ENCODE assay signal across 24 cellular contexts in genomic region chr11:412641-413119, GRCh38. TPM values are rescaled to one million over a fixed set of nuclear protein-coding genes. Genes with fewer than 3 reads are reported as not detected.
DNase-seq lines count a peak whose midpoint lies in the region; ATAC-seq lines count a peak whose summit lies in the region.
"Had no signal": no experiment of that assay in that cellular context is flagged by ENCODE, and none has a peak within 500 bp of the region (broad histone marks: within the 10 kb centered on the region; RNA-seq: fewer than 3 reads in every experiment).

No MANE protein-coding gene starts in this region.

- H3K36me3 Mint-ChIP-seq in activated CD4-positive, alpha-beta T cell treated with anti-CD3 and anti-CD28 coated beads, Interleukin-2, amount 10 ng/mL, durations not matched to agents 7 days and 5 days (ENCODE audit: low read depth), result peaks cover 8% of the 10 kb centered on the region
- peaks cover 0 to 9% of the 10 kb centered on the region in 2 donors for H3K36me3 Mint-ChIP-seq in CD4-positive, alpha-beta memory T cell
- H3K36me3 Mint-ChIP-seq in activated CD8-positive, alpha-beta T cell treated with anti-CD3 and anti-CD28 coated beads, Interleukin-2, amount 10 ng/mL, durations not matched to agents 7 days and 5 days (ENCODE audit: low read depth), result peaks cover 8% of the 10 kb centered on the region
- peaks cover 0 to 11% (median 0%) of the 10 kb centered on the region in 5 donors for H3K36me3 Mint-ChIP-seq in naive thymus-derived CD4-positive, alpha-beta T cell
- H3K36me3 Mint-ChIP-seq: brain had no signal

- H3K27me3 ChIP-seq in CD4-positive, alpha-beta memory T cell (ENCODE audit: insufficient read depth, low read length), result no peaks in the 10 kb centered on the region
- H3K27me3 ChIP-seq in naive thymus-derived CD4-positive, alpha-beta T cell (ENCODE audit: control insufficient read depth in 2 of 2, insufficient read depth in 2 of 2, low read length in 2 of 2), result no peaks in the 10 kb centered on the region
- H3K27me3 ChIP-seq: colonic mucosa, MG63, right lobe of liver had no signal

- no peak for DNase-seq in activated CD4-positive, alpha-beta T cell treated with anti-CD3 and anti-CD28 coated beads, Interleukin-2, amount 10 ng/mL, durations not matched to agents 7 days and 5 days
- no peak for DNase-seq in activated CD4-positive, alpha-beta T cell treated with anti-CD3 and anti-CD28 coated beads, Interleukin-2, amount 50 U/mL, for 4 hours
- peak in 1 of 5 donors; percentile 28 for DNase-seq in CD4-positive, alpha-beta memory T cell
- DNase-seq in activated CD8-positive, alpha-beta T cell treated with anti-CD3 and anti-CD28 coated beads, Interleukin-2, amount 10 ng/mL, durations not matched to agents 7 days and 5 days, result no peak
- DNase-seq in naive thymus-derived CD4-positive, alpha-beta T cell, result peak in 2 of 9 donors; percentile 10 to 20
- no peak for DNase-seq in stimulated activated CD4-positive, alpha-beta T cell treated with anti-CD3 and anti-CD28 coated beads, Interleukin-15, amount 100 ng/mL, for 24 hours
- no peak for DNase-seq in HPDE6-E6E7 (ENCODE audit: extremely low spot score)
- DNase-seq: activated T-cell treated with anti-CD3 and anti-CD28 coated beads, Interleukin-2, amount 50 U/mL, for 48 hours; colonic mucosa; DMS 273 treated with DMSO at 0.1 percent for 48 hours; glutamatergic neuron; MG63; NCI-H146; NCI-H2171 treated with DMSO at 0.1 percent for 48 hours; NCI-H774; nucleus accumbens had no signal

- H3K9me3 ChIP-seq in CD4-positive, alpha-beta memory T cell (ENCODE audit: control insufficient read depth in 1 of 2, low read length in 2 of 2), result no peaks in the 10 kb centered on the region
- no peaks in the 10 kb centered on the region for H3K9me3 ChIP-seq in naive thymus-derived CD4-positive, alpha-beta T cell (ENCODE audit: control insufficient read depth in 2 of 3, low read length in 3 of 3)
- H3K9me3 ChIP-seq: colonic mucosa, MG63, right lobe of liver, suprapubic skin had no signal

- H3K36me3 ChIP-seq in CD4-positive, alpha-beta memory T cell (ENCODE audit: insufficient read depth, low read length), result peaks cover 11% of the 10 kb centered on the region
- H3K36me3 ChIP-seq in naive thymus-derived CD4-positive, alpha-beta T cell (ENCODE audit: control insufficient read depth in 2 of 3, insufficient read depth in 3 of 3, low read length in 3 of 3), result peaks cover 0 to 21% (median 0%) of the 10 kb centered on the region in 3 experiments
- H3K36me3 ChIP-seq: colonic mucosa, MG63, right lobe of liver, suprapubic skin had no signal

- intact Hi-C loops in CD4-positive, alpha-beta memory T cell (cut with micrococcal nuclease), result no loop called here
- intact Hi-C loops in naive thymus-derived CD4-positive, alpha-beta T cell (cut with micrococcal nuclease), result loop anchor here in 1 of 2 donors (10.0 kb wide), 2 partner anchors 282 to 382 kb away; partner anchors contain the start of genes CEND1, DEAF1, SLC25A22 and TMEM80

- peak overlapping the region; percentile 95 for H3K4me3 Mint-ChIP-seq in activated CD4-positive, alpha-beta T cell treated with anti-CD3 and anti-CD28 coated beads, Interleukin-2, amount 10 ng/mL, durations not matched to agents 7 days and 5 days
- H3K4me3 Mint-ChIP-seq in CD4-positive, alpha-beta memory T cell, result peak overlapping the region; percentile 74 to 100 (median 84)
- H3K4me3 Mint-ChIP-seq in activated CD8-positive, alpha-beta T cell treated with anti-CD3 and anti-CD28 coated beads, Interleukin-2, amount 10 ng/mL, durations not matched to agents 7 days and 5 days, result peak overlapping the region; percentile 77
- peak overlapping the region; percentile 82 to 100 (median 95) for H3K4me3 Mint-ChIP-seq in naive thymus-derived CD4-positive, alpha-beta T cell
- H3K4me3 Mint-ChIP-seq: brain had no signal

- peak overlapping the region; percentile 30 for H3K27ac ChIP-seq in CD4-positive, alpha-beta memory T cell (ENCODE audit: low read depth, low read length)
- peak overlapping the region; percentile 61 for H3K27ac ChIP-seq in naive thymus-derived CD4-positive, alpha-beta T cell (ENCODE audit: low read depth, low read length)
- H3K27ac ChIP-seq: colonic mucosa, right lobe of liver, suprapubic skin, VCaP had no signal

- CTCF ChIA-PET in activated CD4-positive, alpha-beta T cell treated with anti-CD3 and anti-CD28 coated beads, Interleukin-2, amount 10 ng/mL, durations not matched to agents 7 days and 5 days (lab: Charles Lee), result interaction anchor here (0.9 to 2.1 kb wide), 4 partner anchors 16 to 106 kb away, joined by 3 to 5 read pairs (median 4); no protein-coding TSS in a partner anchor
- CTCF ChIA-PET in CD4-positive, alpha-beta memory T cell (lab: Charles Lee; ENCODE audit: partially characterized antibody), result interaction anchor here (0.6 to 9.3 kb wide), 2 partner anchors 38 to 57 kb away, joined by 3 to 103 read pairs; partner anchors contain the start of gene PTDSS2
- CTCF ChIA-PET in activated CD8-positive, alpha-beta T cell treated with anti-CD3 and anti-CD28 coated beads, Interleukin-2, amount 10 ng/mL, durations not matched to agents 7 days and 5 days (lab: Charles Lee), result interaction anchor here (1.5 to 5.4 kb wide), 2 partner anchors 36 to 107 kb away, joined by 4 to 60 read pairs; partner anchors contain the start of gene PTDSS2
- CTCF ChIA-PET in naive thymus-derived CD4-positive, alpha-beta T cell (lab: Charles Lee), result interaction anchor here (0.9 to 1.3 kb wide), 2 partner anchors 36 to 184 kb away, joined by 3 read pairs; no protein-coding TSS in a partner anchor

- no peaks in the 10 kb centered on the region for H3K9me3 Mint-ChIP-seq in activated CD4-positive, alpha-beta T cell treated with anti-CD3 and anti-CD28 coated beads, Interleukin-2, amount 10 ng/mL, durations not matched to agents 7 days and 5 days
- no peaks in the 10 kb centered on the region for H3K9me3 Mint-ChIP-seq in CD4-positive, alpha-beta memory T cell
- H3K9me3 Mint-ChIP-seq in activated CD8-positive, alpha-beta T cell treated with anti-CD3 and anti-CD28 coated beads, Interleukin-2, amount 10 ng/mL, durations not matched to agents 7 days and 5 days (ENCODE audit: insufficient read depth), result no peaks in the 10 kb centered on the region
- H3K9me3 Mint-ChIP-seq in naive thymus-derived CD4-positive, alpha-beta T cell, result peaks cover 0 to 2% (median 0%) of the 10 kb centered on the region in 11 donors
- H3K9me3 Mint-ChIP-seq: brain had no signal

- peak overlapping the region in 1 of 2 donors; percentile 76 for H3K4me3 ChIP-seq in CD4-positive, alpha-beta memory T cell (ENCODE audit: low read length in 2 of 2)
- H3K4me3 ChIP-seq in naive thymus-derived CD4-positive, alpha-beta T cell (ENCODE audit: low read length), result peak overlapping the region; percentile 92
- H3K4me3 ChIP-seq: colonic mucosa, MG63, right lobe of liver, suprapubic skin had no signal

- no peak overlapping the region for H3K27ac Mint-ChIP-seq in activated CD4-positive, alpha-beta T cell treated with anti-CD3 and anti-CD28 coated beads, Interleukin-2, amount 10 ng/mL, durations not matched to agents 7 days and 5 days
- H3K27ac Mint-ChIP-seq in CD4-positive, alpha-beta memory T cell, result peak overlapping the region in 3 of 7 donors; percentile 30 to 83 (median 77)
- H3K27ac Mint-ChIP-seq in activated CD8-positive, alpha-beta T cell treated with anti-CD3 and anti-CD28 coated beads, Interleukin-2, amount 10 ng/mL, durations not matched to agents 7 days and 5 days, result no peak overlapping the region
- peak overlapping the region in 3 of 9 donors; percentile 79 to 88 (median 85) for H3K27ac Mint-ChIP-seq in naive thymus-derived CD4-positive, alpha-beta T cell
- H3K27ac Mint-ChIP-seq: brain had no signal

- POLR2A ChIA-PET in activated CD4-positive, alpha-beta T cell treated with anti-CD3 and anti-CD28 coated beads, Interleukin-2, amount 10 ng/mL, durations not matched to agents 7 days and 5 days (lab: Charles Lee), result no interaction called here
- POLR2A ChIA-PET in CD4-positive, alpha-beta memory T cell (lab: Charles Lee; ENCODE audit: partially characterized antibody), result interaction anchor here (0.6 to 16.3 kb wide), 8 partner anchors 6 to 145 kb away, joined by 3 to 539 read pairs (median 4); partner anchors contain the start of genes ANO9, IFITM1 and PTDSS2
- POLR2A ChIA-PET in activated CD8-positive, alpha-beta T cell treated with anti-CD3 and anti-CD28 coated beads, Interleukin-2, amount 10 ng/mL, durations not matched to agents 7 days and 5 days (lab: Charles Lee), result no interaction called here
- POLR2A ChIA-PET in naive thymus-derived CD4-positive, alpha-beta T cell (lab: Charles Lee), result interaction anchor here (0.6 to 5.2 kb wide), 4 partner anchors 27 to 391 kb away, joined by 3 to 93 read pairs (median 3); partner anchors contain the start of gene PTDSS2

- peaks cover 30% of the 10 kb centered on the region for H3K4me1 Mint-ChIP-seq in activated CD4-positive, alpha-beta T cell treated with anti-CD3 and anti-CD28 coated beads, Interleukin-2, amount 10 ng/mL, durations not matched to agents 7 days and 5 days
- peaks cover 4 to 44% (median 25%) of the 10 kb centered on the region in 4 donors for H3K4me1 Mint-ChIP-seq in CD4-positive, alpha-beta memory T cell
- H3K4me1 Mint-ChIP-seq in activated CD8-positive, alpha-beta T cell treated with anti-CD3 and anti-CD28 coated beads, Interleukin-2, amount 10 ng/mL, durations not matched to agents 7 days and 5 days (ENCODE audit: low read depth), result peaks cover 31% of the 10 kb centered on the region
- peaks cover 14 to 33% (median 26%) of the 10 kb centered on the region in 7 donors for H3K4me1 Mint-ChIP-seq in naive thymus-derived CD4-positive, alpha-beta T cell
- H3K4me1 Mint-ChIP-seq: brain had no signal

- no peaks in the 10 kb centered on the region for H3K27me3 Mint-ChIP-seq in activated CD4-positive, alpha-beta T cell treated with anti-CD3 and anti-CD28 coated beads, Interleukin-2, amount 10 ng/mL, durations not matched to agents 7 days and 5 days
- no peaks in the 10 kb centered on the region for H3K27me3 Mint-ChIP-seq in CD4-positive, alpha-beta memory T cell
- no peaks in the 10 kb centered on the region for H3K27me3 Mint-ChIP-seq in activated CD8-positive, alpha-beta T cell treated with anti-CD3 and anti-CD28 coated beads, Interleukin-2, amount 10 ng/mL, durations not matched to agents 7 days and 5 days (ENCODE audit: low read depth)
- H3K27me3 Mint-ChIP-seq in naive thymus-derived CD4-positive, alpha-beta T cell, result no peaks in the 10 kb centered on the region

- peaks cover 36% of the 10 kb centered on the region for H3K4me1 ChIP-seq in CD4-positive, alpha-beta memory T cell (ENCODE audit: insufficient read depth, low read length)
- H3K4me1 ChIP-seq in naive thymus-derived CD4-positive, alpha-beta T cell (ENCODE audit: control insufficient read depth in 2 of 2, insufficient read depth in 2 of 2, low read length in 2 of 2), result peaks cover 16 to 21% of the 10 kb centered on the region in 2 donors

- no peak for ATAC-seq in activated CD8-positive, alpha-beta T cell treated with anti-CD3 and anti-CD28 coated beads, Interleukin-2, amount 10 ng/mL, durations not matched to agents 7 days and 5 days
- no peak for ATAC-seq in naive thymus-derived CD4-positive, alpha-beta T cell
- ATAC-seq in HG03097 (IDR thresholded peaks at IDR 0.05; ENCODE audit: low FRiP score, unreplicated experiment), result no peak
- ATAC-seq: left lobe of liver, right lobe of liver had no signal

RNA-seq across cellular contexts. Expression of gene SIGIRR, which starts 2.1 kb away (rescaled TPM):
- total RNA-seq in activated CD4-positive, alpha-beta T cell treated with anti-CD3 and anti-CD28 coated beads, Interleukin-2, amount 10 ng/mL, durations not matched to agents 7 days and 5 days, result 100 to 1,000 TPM; 226 to 255 TPM
- 100 to 1,000 TPM; 437 to 440 TPM for total RNA-seq in CD4-positive, alpha-beta memory T cell
- 100 to 1,000 TPM; 235 to 242 TPM for polyA plus RNA-seq in CD4-positive, alpha-beta memory T cell
- 100 to 1,000 TPM; 160 to 168 TPM for total RNA-seq in activated CD8-positive, alpha-beta T cell treated with anti-CD3 and anti-CD28 coated beads, Interleukin-2, amount 10 ng/mL, durations not matched to agents 7 days and 5 days
- 100 to 1,000 TPM; 210 to 497 (median 392) TPM for total RNA-seq in naive thymus-derived CD4-positive, alpha-beta T cell
- 100 to 1,000 TPM; 223 to 305 TPM for polyA plus RNA-seq in naive thymus-derived CD4-positive, alpha-beta T cell

RNA-seq across cellular contexts. Expression of gene PKP3, which starts 18.7 kb away (rescaled TPM):
- total RNA-seq in activated CD4-positive, alpha-beta T cell treated with anti-CD3 and anti-CD28 coated beads, Interleukin-2, amount 10 ng/mL, durations not matched to agents 7 days and 5 days, result not detected
- not detected for total RNA-seq in CD4-positive, alpha-beta memory T cell
- under 1 TPM in 1 of 2 donors, not detected in 1; 0.14 TPM for polyA plus RNA-seq in CD4-positive, alpha-beta memory T cell
- under 1 TPM in 1 of 2 experiments, not detected in 1; 0.13 TPM for total RNA-seq in activated CD8-positive, alpha-beta T cell treated with anti-CD3 and anti-CD28 coated beads, Interleukin-2, amount 10 ng/mL, durations not matched to agents 7 days and 5 days
- total RNA-seq in naive thymus-derived CD4-positive, alpha-beta T cell, result not detected
- polyA plus RNA-seq in naive thymus-derived CD4-positive, alpha-beta T cell, result not detected

RNA-seq across cellular contexts. Expression of gene ANO9, which starts 29.1 kb away (rescaled TPM):
- total RNA-seq in activated CD4-positive, alpha-beta T cell treated with anti-CD3 and anti-CD28 coated beads, Interleukin-2, amount 10 ng/mL, durations not matched to agents 7 days and 5 days, result 10 to 100 TPM; 88.2 to 94.2 TPM
- total RNA-seq in CD4-positive, alpha-beta memory T cell, result 100 to 1,000 TPM; 120 to 123 TPM
- 10 to 100 TPM in 1 of 2 donors, 1 to 10 TPM in 1; 9.4 to 15.5 TPM for polyA plus RNA-seq in CD4-positive, alpha-beta memory T cell
- 10 to 100 TPM; 72.6 to 78.9 TPM for total RNA-seq in activated CD8-positive, alpha-beta T cell treated with anti-CD3 and anti-CD28 coated beads, Interleukin-2, amount 10 ng/mL, durations not matched to agents 7 days and 5 days
- total RNA-seq in naive thymus-derived CD4-positive, alpha-beta T cell, result 100 to 1,000 TPM in 1 of 5 experiments, 10 to 100 TPM in 4; 85.2 to 107 (median 94.0) TPM
- polyA plus RNA-seq in naive thymus-derived CD4-positive, alpha-beta T cell, result 1 to 10 TPM; 9.0 to 9.7 TPM
- total RNA-seq: A172 had no signal
- polyA plus RNA-seq: BJ had no signal

RNA-seq across cellular contexts. Expression of gene PTDSS2, which starts 37.4 kb away (rescaled TPM):
- total RNA-seq in activated CD4-positive, alpha-beta T cell treated with anti-CD3 and anti-CD28 coated beads, Interleukin-2, amount 10 ng/mL, durations not matched to agents 7 days and 5 days, result 10 to 100 TPM; 22.7 to 25.2 TPM
- total RNA-seq in CD4-positive, alpha-beta memory T cell, result 10 to 100 TPM; 23.3 to 26.1 TPM
- 1 to 10 TPM; 5.5 to 6.3 TPM for polyA plus RNA-seq in CD4-positive, alpha-beta memory T cell
- 10 to 100 TPM; 24.6 to 26.1 TPM for total RNA-seq in activated CD8-positive, alpha-beta T cell treated with anti-CD3 and anti-CD28 coated beads, Interleukin-2, amount 10 ng/mL, durations not matched to agents 7 days and 5 days
- 10 to 100 TPM; 19.3 to 27.7 (median 23.4) TPM for total RNA-seq in naive thymus-derived CD4-positive, alpha-beta T cell
- 1 to 10 TPM; 9.0 to 9.9 TPM for polyA plus RNA-seq in naive thymus-derived CD4-positive, alpha-beta T cell

RNA-seq across cellular contexts. Expression of gene B4GALNT4, which starts 43.4 kb away (rescaled TPM):
- total RNA-seq in activated CD4-positive, alpha-beta T cell treated with anti-CD3 and anti-CD28 coated beads, Interleukin-2, amount 10 ng/mL, durations not matched to agents 7 days and 5 days, result 1 to 10 TPM; 1.5 to 1.6 TPM
- total RNA-seq in CD4-positive, alpha-beta memory T cell, result 1 to 10 TPM; 2.2 to 2.4 TPM
- not detected for polyA plus RNA-seq in CD4-positive, alpha-beta memory T cell
- under 1 TPM; 0.26 to 0.52 TPM for total RNA-seq in activated CD8-positive, alpha-beta T cell treated with anti-CD3 and anti-CD28 coated beads, Interleukin-2, amount 10 ng/mL, durations not matched to agents 7 days and 5 days
- total RNA-seq in naive thymus-derived CD4-positive, alpha-beta T cell, result 10 to 100 TPM in 2 of 5 experiments, 1 to 10 TPM in 3; 1.2 to 11.8 (median 3.5) TPM
- polyA plus RNA-seq in naive thymus-derived CD4-positive, alpha-beta T cell, result under 1 TPM in 1 of 2 donors, not detected in 1; 0.14 TPM

Comparison
In these comparisons a context has a peak if more than half of its experiments do, and no peak if none do; other contexts are left out.
1. POLR2A ChIA-PET loops: an anchor here in CD4-positive, alpha-beta memory T cell (0.6 to 16.3 kb wide) and naive thymus-derived CD4-positive, alpha-beta T cell (0.6 to 5.2 kb wide); none called in activated CD4-positive, alpha-beta T cell treated with anti-CD3 and anti-CD28 coated beads, Interleukin-2, amount 10 ng/mL, durations not matched to agents 7 days and 5 days and activated CD8-positive, alpha-beta T cell treated with anti-CD3 and anti-CD28 coated beads, Interleukin-2, amount 10 ng/mL, durations not matched to agents 7 days and 5 days.